1 cellular context compared by ENCODE assay signal in the genomic region with DNA sequence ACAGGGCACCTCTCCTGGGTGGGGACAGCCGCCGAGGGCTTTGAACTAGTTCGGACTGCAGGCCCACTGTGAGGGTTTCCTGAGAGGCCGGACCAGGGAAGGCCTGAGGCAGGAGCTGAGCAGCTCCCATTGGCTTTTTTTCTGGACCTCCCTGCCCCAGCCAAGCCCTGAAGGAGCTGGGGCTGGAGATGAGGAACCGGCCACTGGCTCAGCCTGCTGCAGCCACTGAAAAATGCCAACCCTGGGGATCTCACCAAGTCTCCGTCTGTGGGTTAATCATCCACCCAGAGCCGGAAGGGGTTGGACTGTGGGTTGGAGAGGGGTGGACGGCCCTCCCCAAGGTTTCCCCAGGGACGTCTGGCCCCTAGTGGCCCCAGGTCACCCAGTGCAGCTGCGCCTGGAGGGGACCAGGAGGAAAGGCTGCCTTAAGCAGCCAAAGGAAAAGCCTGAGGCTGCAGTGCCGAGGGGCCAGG.
A peak's percentile ranks its signal among the peaks of the same experiment; 100 is the strongest.
TF ChIP-seq lines count a peak whose summit lies in the region.

No MANE protein-coding gene starts in this region.

TF ChIP-seq in HepG2, 621 proteins besides CTCF, POLR2A, EP300 and RAD21 (continued from another document and continues in another):
- TF ChIP-seq, protein P1, sequence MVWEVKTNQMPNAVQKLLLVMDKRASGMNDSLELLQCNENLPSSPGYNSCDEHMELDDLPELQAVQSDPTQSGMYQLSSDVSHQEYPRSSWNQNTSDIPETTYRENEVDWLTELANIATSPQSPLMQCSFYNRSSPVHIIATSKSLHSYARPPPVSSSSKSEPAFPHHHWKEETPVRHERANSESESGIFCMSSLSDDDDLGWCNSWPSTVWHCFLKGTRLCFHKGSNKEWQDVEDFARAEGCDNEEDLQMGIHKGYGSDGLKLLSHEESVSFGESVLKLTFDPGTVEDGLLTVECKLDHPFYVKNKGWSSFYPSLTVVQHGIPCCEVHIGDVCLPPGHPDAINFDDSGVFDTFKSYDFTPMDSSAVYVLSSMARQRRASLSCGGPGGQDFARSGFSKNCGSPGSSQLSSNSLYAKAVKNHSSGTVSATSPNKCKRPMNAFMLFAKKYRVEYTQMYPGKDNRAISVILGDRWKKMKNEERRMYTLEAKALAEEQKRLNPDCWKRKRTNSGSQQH (CRISPR knock-in tag; IDR thresholded peaks at IDR 0.05; ENCODE audit: low read depth), result 0 out of 2 replicates have a peak, but pooled peaks have one; percentile 25
- TF ChIP-seq, protein P2, sequence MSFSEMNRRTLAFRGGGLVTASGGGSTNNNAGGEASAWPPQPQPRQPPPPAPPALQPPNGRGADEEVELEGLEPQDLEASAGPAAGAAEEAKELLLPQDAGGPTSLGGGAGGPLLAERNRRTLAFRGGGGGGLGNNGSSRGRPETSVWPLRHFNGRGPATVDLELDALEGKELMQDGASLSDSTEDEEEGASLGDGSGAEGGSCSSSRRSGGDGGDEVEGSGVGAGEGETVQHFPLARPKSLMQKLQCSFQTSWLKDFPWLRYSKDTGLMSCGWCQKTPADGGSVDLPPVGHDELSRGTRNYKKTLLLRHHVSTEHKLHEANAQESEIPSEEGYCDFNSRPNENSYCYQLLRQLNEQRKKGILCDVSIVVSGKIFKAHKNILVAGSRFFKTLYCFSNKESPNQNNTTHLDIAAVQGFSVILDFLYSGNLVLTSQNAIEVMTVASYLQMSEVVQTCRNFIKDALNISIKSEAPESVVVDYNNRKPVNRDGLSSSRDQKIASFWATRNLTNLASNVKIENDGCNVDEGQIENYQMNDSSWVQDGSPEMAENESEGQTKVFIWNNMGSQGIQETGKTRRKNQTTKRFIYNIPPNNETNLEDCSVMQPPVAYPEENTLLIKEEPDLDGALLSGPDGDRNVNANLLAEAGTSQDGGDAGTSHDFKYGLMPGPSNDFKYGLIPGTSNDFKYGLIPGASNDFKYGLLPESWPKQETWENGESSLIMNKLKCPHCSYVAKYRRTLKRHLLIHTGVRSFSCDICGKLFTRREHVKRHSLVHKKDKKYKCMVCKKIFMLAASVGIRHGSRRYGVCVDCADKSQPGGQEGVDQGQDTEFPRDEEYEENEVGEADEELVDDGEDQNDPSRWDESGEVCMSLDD (CRISPR knock-in tag; IDR thresholded peaks at IDR 0.05; ENCODE audit: borderline replicate concordance), result 0 out of 2 replicates have a peak, but pooled peaks have one; percentile 13
- peak; percentile 49; the same call in 1 of the 2 replicates for TF ChIP-seq SP4 (CRISPR knock-in tag; IDR thresholded peaks at IDR 0.05)
- TF ChIP-seq ETV5 (CRISPR knock-in tag; IDR thresholded peaks at IDR 0.05; ENCODE audit: borderline replicate concordance), result peak; percentile 85
- TF ChIP-seq, protein P3, sequence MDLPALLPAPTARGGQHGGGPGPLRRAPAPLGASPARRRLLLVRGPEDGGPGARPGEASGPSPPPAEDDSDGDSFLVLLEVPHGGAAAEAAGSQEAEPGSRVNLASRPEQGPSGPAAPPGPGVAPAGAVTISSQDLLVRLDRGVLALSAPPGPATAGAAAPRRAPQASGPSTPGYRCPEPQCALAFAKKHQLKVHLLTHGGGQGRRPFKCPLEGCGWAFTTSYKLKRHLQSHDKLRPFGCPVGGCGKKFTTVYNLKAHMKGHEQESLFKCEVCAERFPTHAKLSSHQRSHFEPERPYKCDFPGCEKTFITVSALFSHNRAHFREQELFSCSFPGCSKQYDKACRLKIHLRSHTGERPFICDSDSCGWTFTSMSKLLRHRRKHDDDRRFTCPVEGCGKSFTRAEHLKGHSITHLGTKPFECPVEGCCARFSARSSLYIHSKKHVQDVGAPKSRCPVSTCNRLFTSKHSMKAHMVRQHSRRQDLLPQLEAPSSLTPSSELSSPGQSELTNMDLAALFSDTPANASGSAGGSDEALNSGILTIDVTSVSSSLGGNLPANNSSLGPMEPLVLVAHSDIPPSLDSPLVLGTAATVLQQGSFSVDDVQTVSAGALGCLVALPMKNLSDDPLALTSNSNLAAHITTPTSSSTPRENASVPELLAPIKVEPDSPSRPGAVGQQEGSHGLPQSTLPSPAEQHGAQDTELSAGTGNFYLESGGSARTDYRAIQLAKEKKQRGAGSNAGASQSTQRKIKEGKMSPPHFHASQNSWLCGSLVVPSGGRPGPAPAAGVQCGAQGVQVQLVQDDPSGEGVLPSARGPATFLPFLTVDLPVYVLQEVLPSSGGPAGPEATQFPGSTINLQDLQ (CRISPR knock-in tag; IDR thresholded peaks at IDR 0.05), result no peak
- TF ChIP-seq POLR2G (IDR thresholded peaks at IDR 0.05; ENCODE audit: low read depth, low read length), result peak; percentile 95
- no peak for TF ChIP-seq FOXC1 (CRISPR knock-in tag; IDR thresholded peaks at IDR 0.05; ENCODE audit: borderline replicate concordance)
- peak; percentile 55; the same call in 1 of the 3 replicates for TF ChIP-seq MXI1 (IDR thresholded peaks at IDR 0.05; ENCODE audit: borderline replicate concordance, low read depth, low read length)
- no peak for TF ChIP-seq EED (CRISPR knock-in tag; IDR thresholded peaks at IDR 0.05)
- no peak for TF ChIP-seq ZNF552 (CRISPR knock-in tag; IDR thresholded peaks at IDR 0.05; ENCODE audit: borderline replicate concordance)
- no peak for TF ChIP-seq TOE1 (CRISPR knock-in tag; IDR thresholded peaks at IDR 0.05)
- TF ChIP-seq, protein P4, sequence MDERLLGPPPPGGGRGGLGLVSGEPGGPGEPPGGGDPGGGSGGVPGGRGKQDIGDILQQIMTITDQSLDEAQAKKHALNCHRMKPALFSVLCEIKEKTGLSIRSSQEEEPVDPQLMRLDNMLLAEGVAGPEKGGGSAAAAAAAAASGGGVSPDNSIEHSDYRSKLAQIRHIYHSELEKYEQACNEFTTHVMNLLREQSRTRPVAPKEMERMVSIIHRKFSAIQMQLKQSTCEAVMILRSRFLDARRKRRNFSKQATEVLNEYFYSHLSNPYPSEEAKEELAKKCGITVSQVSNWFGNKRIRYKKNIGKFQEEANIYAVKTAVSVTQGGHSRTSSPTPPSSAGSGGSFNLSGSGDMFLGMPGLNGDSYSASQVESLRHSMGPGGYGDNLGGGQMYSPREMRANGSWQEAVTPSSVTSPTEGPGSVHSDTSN (CRISPR knock-in tag; IDR thresholded peaks at IDR 0.05), result no peak
- no peak for TF ChIP-seq MBD4 (IDR thresholded peaks at IDR 0.05; ENCODE audit: borderline replicate concordance, low read length)
- TF ChIP-seq, protein P5, sequence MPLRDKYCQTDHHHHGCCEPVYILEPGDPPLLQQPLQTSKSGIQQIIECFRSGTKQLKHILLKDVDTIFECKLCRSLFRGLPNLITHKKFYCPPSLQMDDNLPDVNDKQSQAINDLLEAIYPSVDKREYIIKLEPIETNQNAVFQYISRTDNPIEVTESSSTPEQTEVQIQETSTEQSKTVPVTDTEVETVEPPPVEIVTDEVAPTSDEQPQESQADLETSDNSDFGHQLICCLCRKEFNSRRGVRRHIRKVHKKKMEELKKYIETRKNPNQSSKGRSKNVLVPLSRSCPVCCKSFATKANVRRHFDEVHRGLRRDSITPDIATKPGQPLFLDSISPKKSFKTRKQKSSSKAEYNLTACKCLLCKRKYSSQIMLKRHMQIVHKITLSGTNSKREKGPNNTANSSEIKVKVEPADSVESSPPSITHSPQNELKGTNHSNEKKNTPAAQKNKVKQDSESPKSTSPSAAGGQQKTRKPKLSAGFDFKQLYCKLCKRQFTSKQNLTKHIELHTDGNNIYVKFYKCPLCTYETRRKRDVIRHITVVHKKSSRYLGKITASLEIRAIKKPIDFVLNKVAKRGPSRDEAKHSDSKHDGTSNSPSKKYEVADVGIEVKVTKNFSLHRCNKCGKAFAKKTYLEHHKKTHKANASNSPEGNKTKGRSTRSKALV (CRISPR knock-in tag; IDR thresholded peaks at IDR 0.05), result peak; percentile 75; the same call in 1 of the 2 replicates
- TF ChIP-seq HNF4A (CRISPR knock-in tag; IDR thresholded peaks at IDR 0.05), result peak; percentile 28
- 0 out of 2 replicates have a peak, but pooled peaks have one; percentile 37 for TF ChIP-seq SNAI1 (CRISPR knock-in tag; IDR thresholded peaks at IDR 0.05; ENCODE audit: borderline replicate concordance)
- TF ChIP-seq ZNF501 (CRISPR knock-in tag; IDR thresholded peaks at IDR 0.05), result 0 out of 2 replicates have a peak, but pooled peaks have one; percentile 47
- 0 out of 2 replicates have a peak, but pooled peaks have one; percentile 32 for TF ChIP-seq DNMT3B (CRISPR knock-in tag; conservative IDR thresholded peaks at IDR 0.05)
- TF ChIP-seq RXRB (CRISPR knock-in tag; IDR thresholded peaks at IDR 0.05; ENCODE audit: borderline replicate concordance), result peak; percentile 85
- no peak for TF ChIP-seq SOX13 (IDR thresholded peaks at IDR 0.05)
- TF ChIP-seq SOX13 (CRISPR knock-in tag; conservative IDR thresholded peaks at IDR 0.05 in 1 of 2, IDR thresholded peaks at IDR 0.05 in 1 of 2), result peak in 1 of 2 experiments; percentile 52; a peak in 1 of 4 replicates
- TF ChIP-seq ZIK1 (CRISPR knock-in tag; IDR thresholded peaks at IDR 0.05; ENCODE audit: borderline replicate concordance, low read depth), result no peak
- TF ChIP-seq, protein P6, sequence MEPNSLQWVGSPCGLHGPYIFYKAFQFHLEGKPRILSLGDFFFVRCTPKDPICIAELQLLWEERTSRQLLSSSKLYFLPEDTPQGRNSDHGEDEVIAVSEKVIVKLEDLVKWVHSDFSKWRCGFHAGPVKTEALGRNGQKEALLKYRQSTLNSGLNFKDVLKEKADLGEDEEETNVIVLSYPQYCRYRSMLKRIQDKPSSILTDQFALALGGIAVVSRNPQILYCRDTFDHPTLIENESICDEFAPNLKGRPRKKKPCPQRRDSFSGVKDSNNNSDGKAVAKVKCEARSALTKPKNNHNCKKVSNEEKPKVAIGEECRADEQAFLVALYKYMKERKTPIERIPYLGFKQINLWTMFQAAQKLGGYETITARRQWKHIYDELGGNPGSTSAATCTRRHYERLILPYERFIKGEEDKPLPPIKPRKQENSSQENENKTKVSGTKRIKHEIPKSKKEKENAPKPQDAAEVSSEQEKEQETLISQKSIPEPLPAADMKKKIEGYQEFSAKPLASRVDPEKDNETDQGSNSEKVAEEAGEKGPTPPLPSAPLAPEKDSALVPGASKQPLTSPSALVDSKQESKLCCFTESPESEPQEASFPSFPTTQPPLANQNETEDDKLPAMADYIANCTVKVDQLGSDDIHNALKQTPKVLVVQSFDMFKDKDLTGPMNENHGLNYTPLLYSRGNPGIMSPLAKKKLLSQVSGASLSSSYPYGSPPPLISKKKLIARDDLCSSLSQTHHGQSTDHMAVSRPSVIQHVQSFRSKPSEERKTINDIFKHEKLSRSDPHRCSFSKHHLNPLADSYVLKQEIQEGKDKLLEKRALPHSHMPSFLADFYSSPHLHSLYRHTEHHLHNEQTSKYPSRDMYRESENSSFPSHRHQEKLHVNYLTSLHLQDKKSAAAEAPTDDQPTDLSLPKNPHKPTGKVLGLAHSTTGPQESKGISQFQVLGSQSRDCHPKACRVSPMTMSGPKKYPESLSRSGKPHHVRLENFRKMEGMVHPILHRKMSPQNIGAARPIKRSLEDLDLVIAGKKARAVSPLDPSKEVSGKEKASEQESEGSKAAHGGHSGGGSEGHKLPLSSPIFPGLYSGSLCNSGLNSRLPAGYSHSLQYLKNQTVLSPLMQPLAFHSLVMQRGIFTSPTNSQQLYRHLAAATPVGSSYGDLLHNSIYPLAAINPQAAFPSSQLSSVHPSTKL (CRISPR knock-in tag; IDR thresholded peaks at IDR 0.05), result peak; percentile 57
- TF ChIP-seq, protein P7, sequence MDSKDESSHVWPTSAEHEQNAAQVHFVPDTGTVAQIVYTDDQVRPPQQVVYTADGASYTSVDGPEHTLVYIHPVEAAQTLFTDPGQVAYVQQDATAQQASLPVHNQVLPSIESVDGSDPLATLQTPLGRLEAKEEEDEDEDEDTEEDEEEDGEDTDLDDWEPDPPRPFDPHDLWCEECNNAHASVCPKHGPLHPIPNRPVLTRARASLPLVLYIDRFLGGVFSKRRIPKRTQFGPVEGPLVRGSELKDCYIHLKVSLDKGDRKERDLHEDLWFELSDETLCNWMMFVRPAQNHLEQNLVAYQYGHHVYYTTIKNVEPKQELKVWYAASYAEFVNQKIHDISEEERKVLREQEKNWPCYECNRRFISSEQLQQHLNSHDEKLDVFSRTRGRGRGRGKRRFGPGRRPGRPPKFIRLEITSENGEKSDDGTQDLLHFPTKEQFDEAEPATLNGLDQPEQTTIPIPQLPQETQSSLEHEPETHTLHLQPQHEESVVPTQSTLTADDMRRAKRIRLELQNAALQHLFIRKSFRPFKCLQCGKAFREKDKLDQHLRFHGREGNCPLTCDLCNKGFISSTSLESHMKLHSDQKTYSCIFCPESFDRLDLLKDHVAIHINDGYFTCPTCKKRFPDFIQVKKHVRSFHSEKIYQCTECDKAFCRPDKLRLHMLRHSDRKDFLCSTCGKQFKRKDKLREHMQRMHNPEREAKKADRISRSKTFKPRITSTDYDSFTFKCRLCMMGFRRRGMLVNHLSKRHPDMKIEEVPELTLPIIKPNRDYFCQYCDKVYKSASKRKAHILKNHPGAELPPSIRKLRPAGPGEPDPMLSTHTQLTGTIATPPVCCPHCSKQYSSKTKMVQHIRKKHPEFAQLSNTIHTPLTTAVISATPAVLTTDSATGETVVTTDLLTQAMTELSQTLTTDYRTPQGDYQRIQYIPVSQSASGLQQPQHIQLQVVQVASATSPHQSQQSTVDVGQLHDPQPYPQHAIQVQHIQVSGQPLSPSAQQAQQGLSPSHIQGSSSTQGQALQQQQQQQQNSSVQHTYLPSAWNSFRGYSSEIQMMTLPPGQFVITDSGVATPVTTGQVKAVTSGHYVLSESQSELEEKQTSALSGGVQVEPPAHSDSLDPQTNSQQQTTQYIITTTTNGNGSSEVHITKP (CRISPR knock-in tag; IDR thresholded peaks at IDR 0.05; ENCODE audit: low read depth), result peak; percentile 62; the same call in 1 of the 2 replicates
- TF ChIP-seq ZNF788 (CRISPR knock-in tag; IDR thresholded peaks at IDR 0.05; ENCODE audit: borderline replicate concordance), result peak; percentile 65; the same call in 1 of the 2 replicates
- 0 out of 2 replicates have a peak, but pooled peaks have one; percentile 34 for TF ChIP-seq POGZ (CRISPR knock-in tag; IDR thresholded peaks at IDR 0.05)
- TF ChIP-seq, protein P8, sequence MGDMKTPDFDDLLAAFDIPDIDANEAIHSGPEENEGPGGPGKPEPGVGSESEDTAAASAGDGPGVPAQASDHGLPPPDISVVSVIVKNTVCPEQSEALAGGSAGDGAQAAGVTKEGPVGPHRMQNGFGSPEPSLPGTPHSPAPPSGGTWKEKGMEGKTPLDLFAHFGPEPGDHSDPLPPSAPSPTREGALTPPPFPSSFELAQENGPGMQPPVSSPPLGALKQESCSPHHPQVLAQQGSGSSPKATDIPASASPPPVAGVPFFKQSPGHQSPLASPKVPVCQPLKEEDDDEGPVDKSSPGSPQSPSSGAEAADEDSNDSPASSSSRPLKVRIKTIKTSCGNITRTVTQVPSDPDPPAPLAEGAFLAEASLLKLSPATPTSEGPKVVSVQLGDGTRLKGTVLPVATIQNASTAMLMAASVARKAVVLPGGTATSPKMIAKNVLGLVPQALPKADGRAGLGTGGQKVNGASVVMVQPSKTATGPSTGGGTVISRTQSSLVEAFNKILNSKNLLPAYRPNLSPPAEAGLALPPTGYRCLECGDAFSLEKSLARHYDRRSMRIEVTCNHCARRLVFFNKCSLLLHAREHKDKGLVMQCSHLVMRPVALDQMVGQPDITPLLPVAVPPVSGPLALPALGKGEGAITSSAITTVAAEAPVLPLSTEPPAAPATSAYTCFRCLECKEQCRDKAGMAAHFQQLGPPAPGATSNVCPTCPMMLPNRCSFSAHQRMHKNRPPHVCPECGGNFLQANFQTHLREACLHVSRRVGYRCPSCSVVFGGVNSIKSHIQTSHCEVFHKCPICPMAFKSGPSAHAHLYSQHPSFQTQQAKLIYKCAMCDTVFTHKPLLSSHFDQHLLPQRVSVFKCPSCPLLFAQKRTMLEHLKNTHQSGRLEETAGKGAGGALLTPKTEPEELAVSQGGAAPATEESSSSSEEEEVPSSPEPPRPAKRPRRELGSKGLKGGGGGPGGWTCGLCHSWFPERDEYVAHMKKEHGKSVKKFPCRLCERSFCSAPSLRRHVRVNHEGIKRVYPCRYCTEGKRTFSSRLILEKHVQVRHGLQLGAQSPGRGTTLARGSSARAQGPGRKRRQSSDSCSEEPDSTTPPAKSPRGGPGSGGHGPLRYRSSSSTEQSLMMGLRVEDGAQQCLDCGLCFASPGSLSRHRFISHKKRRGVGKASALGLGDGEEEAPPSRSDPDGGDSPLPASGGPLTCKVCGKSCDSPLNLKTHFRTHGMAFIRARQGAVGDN (CRISPR knock-in tag; IDR thresholded peaks at IDR 0.05), result peak; percentile 67
- TF ChIP-seq TARDBP (CRISPR knock-in tag; IDR thresholded peaks at IDR 0.05), result 0 out of 2 replicates have a peak, but pooled peaks have one; percentile 25
- TF ChIP-seq SMARCE1 (IDR thresholded peaks at IDR 0.05; ENCODE audit: borderline replicate concordance), result no peak
